In genomic region chr17:61714300-61714699, GRCh38 we compare ENCODE assay signal across 35 cellular contexts.
"Had no signal": no experiment of that assay in that cellular context is flagged by ENCODE, and none has a peak within 500 bp of the region (broad histone marks: within the 10 kb centered on the region; RNA-seq: fewer than 3 reads in every experiment).

No MANE protein-coding gene starts in this region.

- DNase-seq: Kasumi-1, MG63, MM.1S, MV-4-11, NCI-H1048, NCI-H1092, NCI-H1092 treated with DMSO at 0.1 percent for 48 hours, NCI-H1105, NCI-H1105 treated with DMSO at 0.1 percent for 48 hours, NCI-H1417, NCI-H1417 treated with DMSO at 0.1 percent for 48 hours, NCI-H1436, NCI-H1436 treated with DMSO at 0.1 percent for 48 hours, NCI-H146, NCI-H1694, NCI-H1694 treated with DMSO at 0.1 percent for 48 hours, NCI-H187, NCI-H187 treated with DMSO at 0.1 percent for 48 hours, NCI-H1930, NCI-H2029, NCI-H2029 treated with DMSO at 0.1 percent for 48 hours, NCI-H2081, NCI-H2081 treated with DMSO at 0.1 percent for 48 hours, NCI-H2107, NCI-H2171, NCI-H2171 treated with DMSO at 0.1 percent for 48 hours, NCI-H2227 treated with DMSO at 0.1 percent for 48 hours, NCI-H226, NCI-H345, NCI-H446, NCI-H446 treated with DMSO at 0.1 percent for 48 hours, NCI-H510A, NCI-H510A treated with DMSO at 0.1 percent for 48 hours, NCI-H524, NCI-H524 treated with DMSO at 0.1 percent for 48 hours had no signal

- H3K4me3 ChIP-seq: MG63 had no signal

- H3K27me3 ChIP-seq: MG63 had no signal
